Comparison of ENCODE assay signal across 8 cellular contexts in the genomic region with DNA sequence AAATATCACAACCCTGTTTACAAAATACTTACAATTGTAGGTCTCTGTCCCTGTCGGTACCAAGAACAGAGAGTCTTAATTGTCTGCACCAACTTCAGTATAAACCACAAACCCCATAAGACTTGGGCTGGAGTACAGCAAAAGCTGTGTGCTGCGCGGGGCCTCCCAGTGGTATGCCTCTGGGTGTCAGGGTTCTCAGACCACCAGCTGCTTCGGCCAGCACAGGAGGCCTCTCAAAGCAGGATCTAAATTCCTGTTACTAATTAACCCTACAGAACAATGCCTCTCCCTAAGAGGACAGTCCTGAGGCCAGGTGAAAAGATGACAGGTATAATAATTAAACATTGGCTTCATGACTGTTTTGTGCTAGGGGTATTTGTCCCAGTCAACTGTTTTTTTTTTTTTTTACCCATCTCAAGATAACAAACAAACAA. TPM values are rescaled to one million over a fixed set of nuclear protein-coding genes. Genes with fewer than 3 reads are reported as not detected.
DNase-seq lines count a peak whose midpoint lies in the region; ATAC-seq, FAIRE-seq and TF ChIP-seq lines count a peak whose summit lies in the region.

No MANE protein-coding gene starts in this region.

- no peaks in the 10 kb centered on the region for H3K4me1 ChIP-seq in GM12878 (ENCODE audit: control insufficient read depth, insufficient read depth, low read length)
- peaks cover 42% of the 10 kb centered on the region for H3K4me1 ChIP-seq in HepG2 (ENCODE audit: insufficient read depth, low read length)
- H3K4me1 ChIP-seq in upper lobe of right lung, result peaks cover 41% of the 10 kb centered on the region

- ATAC-seq in GM18909 (IDR thresholded peaks at IDR 0.05; ENCODE audit: poor library complexity, unreplicated experiment) (peak; percentile 87), HG03342 (IDR thresholded peaks at IDR 0.05; ENCODE audit: unreplicated experiment) (peak; percentile 62), GM12878 (peak; percentile 86), HepG2 (peak; percentile 100), upper lobe of right lung (no peak), GM21360 (IDR thresholded peaks at IDR 0.05; ENCODE audit: unreplicated experiment) (no peak)

- H3K4me2 ChIP-seq in GM12878 (ENCODE audit: control insufficient read depth, insufficient read depth) (no peak overlapping the region), HepG2 (ENCODE audit: low read depth, low read length) (peak overlapping the region; percentile 72)

- no peak overlapping the region for H3K4me3 ChIP-seq in GM12878
- H3K4me3 ChIP-seq in HepG2 (replicated peaks in 1 of 3; ENCODE audit: insufficient read depth in 1 of 3, low read depth in 2 of 3, low read length in 3 of 3), result peak overlapping the region; percentile 36 to 55 (median 37); a peak in 4 of 6 replicates
- H3K4me3 ChIP-seq in upper lobe of right lung, result no peak overlapping the region

- RAD21 ChIA-PET in GM12878 (lab: Charles Lee; ENCODE audit: unreplicated experiment), result interaction anchor here (0.7 to 2.3 kb wide), 8 partner anchors 8 to 98 kb away, joined by 3 to 13 read pairs (median 3); no protein-coding TSS in a partner anchor

- in situ Hi-C loops in GM12878 (cut with MboI), result no loop called here
- in situ Hi-C loops in HepG2 (cut with HindIII; ENCODE audit: extremely low pct_ligation_motif_present, low pct_unique_long_range_greater_than_20kb), result loop anchor here (5.0 kb wide), 1 partner anchor 102 kb away; no protein-coding TSS in a partner anchor

- no peak for TF ChIP-seq POLR2A in GM12878 (IDR thresholded peaks at IDR 0.05; ENCODE audit: low read depth, low read length)
- peak in 1 of 2 experiments; percentile 31; a peak in 1 of 4 replicates for TF ChIP-seq POLR2A in HepG2 (IDR thresholded peaks at IDR 0.05; ENCODE audit: insufficient read depth in 1 of 2, low read depth in 2 of 2, low read length in 2 of 2)

- H3K27me3 ChIP-seq in GM12878 (replicated peaks in 1 of 2; ENCODE audit: control insufficient read depth in 2 of 2, insufficient read depth in 2 of 2, low read length in 1 of 2) (no peaks in the 10 kb centered on the region), HepG2 (ENCODE audit: control insufficient read depth in 1 of 2, insufficient read depth in 2 of 2, low read length in 2 of 2) (no peaks in the 10 kb centered on the region), upper lobe of right lung (no peaks in the 10 kb centered on the region)

- SMC1A ChIA-PET in GM12878 (lab: Charles Lee; ENCODE audit: uncharacterized antibody, unreplicated experiment), result interaction anchor here (0.5 to 2.5 kb wide), 9 partner anchors 8 to 143 kb away, joined by 3 to 12 read pairs (median 6); no protein-coding TSS in a partner anchor

- H4K20me1 ChIP-seq in GM12878 (ENCODE audit: control insufficient read depth, insufficient read depth), result no peaks in the 10 kb centered on the region
- no peaks in the 10 kb centered on the region for H4K20me1 ChIP-seq in HepG2 (ENCODE audit: insufficient read depth, low read length)

- CTCF ChIA-PET in GM12878 (lab: Yijun Ruan, JAX), result interaction anchor here (0.9 to 1.7 kb wide), 7 partner anchors 8 to 111 kb away, joined by 4 to 6 read pairs (median 4); no protein-coding TSS in a partner anchor
- CTCF ChIA-PET in HepG2 (lab: Yijun Ruan, JAX; ENCODE audit: low intra/inter-chr PET ratio, low total read pairs), result no interaction called here

- FAIRE-seq in GM12878 (lab: Jason Lieb, UNC), result no peak
- peak; percentile 88 for FAIRE-seq in HepG2 (lab: Jason Lieb, UNC)

- no peaks in the 10 kb centered on the region; the same call in 2 of the 3 replicates for H3K9me3 ChIP-seq in GM12878 (replicated peaks; ENCODE audit: control insufficient read depth, insufficient read depth, low read length)
- H3K9me3 ChIP-seq in HepG2 (ENCODE audit: low read length), result no peaks in the 10 kb centered on the region
- no peaks in the 10 kb centered on the region for H3K9me3 ChIP-seq in upper lobe of right lung

- TF ChIP-seq RAD21 in GM12878 (IDR thresholded peaks at IDR 0.05; ENCODE audit: insufficient read depth, low read depth, low read length) (no peak), HepG2 (CRISPR knock-in tag; IDR thresholded peaks at IDR 0.05) (0 out of 2 replicates have a peak, but pooled peaks have one; percentile 15)

- intact Hi-C loops in GM12878 (cut with micrococcal nuclease; ENCODE audit: unreplicated experiment) (loop anchor here (2.0 to 5.0 kb wide), 3 partner anchors 23 to 99 kb away; no protein-coding TSS in a partner anchor), HepG2 (cut with micrococcal nuclease; ENCODE audit: unreplicated experiment) (loop anchor here (1.0 kb wide), 1 partner anchor 17 kb away; no protein-coding TSS in a partner anchor), upper lobe of right lung (cut with DNase I) (no loop called here)

- H3K27ac ChIP-seq in GM12878 (ENCODE audit: control insufficient read depth, insufficient read depth), result no peak overlapping the region
- H3K27ac ChIP-seq in HepG2 (ENCODE audit: extremely low read length, insufficient read depth, low read length), result peak overlapping the region; percentile 37
- H3K27ac ChIP-seq in upper lobe of right lung, result peak overlapping the region; percentile 47

- H3K9ac ChIP-seq in GM12878 (ENCODE audit: control insufficient read depth, insufficient read depth, low read length) (no peak overlapping the region), HepG2 (ENCODE audit: insufficient read depth, low read depth, low read length) (peak overlapping the region; percentile 46)

- H3K79me2 ChIP-seq in GM12878 (ENCODE audit: control insufficient read depth, insufficient read depth, low read length) (no peaks in the 10 kb centered on the region), HepG2 (ENCODE audit: insufficient read depth, low read length) (no peaks in the 10 kb centered on the region)

- DNase-seq in GM12878 (ENCODE audit: low read depth, low spot score), result peak; percentile 27
- DNase-seq in HepG2 (ENCODE audit: low spot score), result peak; percentile 87
- no peak for DNase-seq in upper lobe of right lung
- DNase-seq in NCI-H2107 treated with DMSO at 0.1 percent for 48 hours (lab: John Stamatoyannopoulos, UW; ENCODE audit: unreplicated experiment), result no peak
- DNase-seq in cerebellum (ENCODE audit: low spot score), result no peak

- TF ChIP-seq CTCF in GM12878 (IDR thresholded peaks at IDR 0.05 in 2 of 3, conservative IDR thresholded peaks at IDR 0.05 in 1 of 3; ENCODE audit: control insufficient read depth in 2 of 3, extremely low read depth in 1 of 3, insufficient read depth in 1 of 3, low read depth in 3 of 3, low read length in 3 of 3), result no peak
- TF ChIP-seq CTCF in HepG2 (CRISPR knock-in tag; IDR thresholded peaks at IDR 0.05), result peak; percentile 48
- TF ChIP-seq CTCF in upper lobe of right lung (IDR thresholded peaks at IDR 0.05), result no peak

- POLR2A ChIA-PET in GM12878 (lab: Charles Lee), result interaction anchor here (1.6 kb wide), 1 partner anchor 8 kb away, joined by 11 read pairs; no protein-coding TSS in a partner anchor
- POLR2A ChIA-PET in HepG2 (lab: Yijun Ruan, JAX), result interaction anchor here (0.9 to 1.4 kb wide), 4 partner anchors 14 to 101 kb away, joined by 3 to 8 read pairs (median 4); no protein-coding TSS in a partner anchor

- H3K36me3 ChIP-seq in GM12878 (ENCODE audit: control insufficient read depth in 2 of 2, insufficient read depth in 2 of 2, low read length in 1 of 2) (no peaks in the 10 kb centered on the region), HepG2 (replicated peaks in 1 of 2; ENCODE audit: control insufficient read depth in 1 of 2, insufficient read depth in 2 of 2, low read length in 2 of 2) (no peaks in the 10 kb centered on the region), upper lobe of right lung (no peaks in the 10 kb centered on the region)

- BruUV-seq in GM12878 (replicated peaks; lab: Mats Ljungman, UMichigan), result no TSS peak
- BruUV-seq in HepG2 (replicated peaks; lab: Mats Ljungman, UMichigan), result no TSS peak

- 1% methylated on average over 4 of the region's 4 CpGs for WGBS in GM12878 (ENCODE audit: insufficient coverage, insufficient replicate concordance, low lambda C conversion rate, missing lambda C conversion rate)
- WGBS in HepG2 (ENCODE audit: low lambda C conversion rate), result 0% methylated on average over 4 of the region's 4 CpGs

- no peak overlapping the region for H2AFZ ChIP-seq in GM12878 (ENCODE audit: control insufficient read depth, low read depth, low read length)
- H2AFZ ChIP-seq in HepG2 (ENCODE audit: low read length), result no peak overlapping the region

- TF ChIP-seq EP300 in GM12878 (IDR thresholded peaks at IDR 0.05; ENCODE audit: borderline replicate concordance in 1 of 2, control insufficient read depth in 1 of 2, low read depth in 2 of 2, low read length in 2 of 2), result no peak
- peak in 1 of 2 experiments; percentile 58; a peak in 2 of 4 replicates for TF ChIP-seq EP300 in HepG2 (IDR thresholded peaks at IDR 0.05; ENCODE audit: low read depth in 2 of 2, low read length in 2 of 2)
- no peak for TF ChIP-seq EP300 in HepG2 (CRISPR knock-in tag; IDR thresholded peaks at IDR 0.05; ENCODE audit: borderline replicate concordance)

RNA-seq across cellular contexts. Expression of a gene that starts 1.0 kb away (rescaled TPM):
- 16.7 and 47.2 TPM in 2 replicates for total RNA-seq in GM12878 (2013; cell fraction: nucleolus; rRNA removed)
- total RNA-seq in GM12878 (2014; rRNA removed), result 0.65 and 0.68 TPM in 2 replicates
- total RNA-seq in GM12878 (2014; rRNA removed; fragmentation: Illumina TruSeq; extraction: Trizol), result 0.64 and 1.8 TPM in 2 replicates
- total RNA-seq in GM12878 (2021), result 1.5 and 1.9 TPM in 2 replicates
- 0.17 TPM for polyA plus RNA-seq in GM12878 (2011; ENCODE audit: low read depth)
- 0.33 and 0.43 TPM in 2 replicates for polyA plus RNA-seq in GM12878 (2011; rRNA removed)
- 0.35 and 0.39 TPM in 2 replicates for polyA plus RNA-seq in GM12878 (2011; cell fraction: cytosol; rRNA removed)
- 0.99 and 2.1 TPM in 2 replicates for polyA plus RNA-seq in GM12878 (2011; cell fraction: nucleus; rRNA removed)
- 0.12 and 0.28 TPM in 2 replicates for polyA plus RNA-seq in GM12878 (2012)
- polyA plus RNA-seq in GM12878 (2014; fragmentation: Illumina TruSeq; extraction: Trizol), result 0.48 and 1.2 TPM in 2 replicates
- under 1 TPM; 0.22 to 0.71 TPM for polyA plus RNA-seq in GM12878 (2014; fragmentation: Nextera tagmentation; extraction: Ambion mirVana)
- polyA plus RNA-seq in GM12878 (2014; rRNA removed), result 0.66 and 1.0 TPM in 2 replicates
- 1 to 10 TPM in 1 of 2 experiments, under 1 TPM in 1; 0.68 to 1.4 TPM for polyA plus RNA-seq in GM12878 (2016; fragmentation: Nextera tagmentation; extraction: Ambion mirVana)
- polyA minus RNA-seq in GM12878 (2011; rRNA and poly(A)+ RNA removed), result 0.37 and 1.3 TPM in 2 replicates
- 0.53 and 0.62 TPM in 2 replicates for polyA minus RNA-seq in GM12878 (2011; cell fraction: cytosol; rRNA and poly(A)+ RNA removed)
- polyA minus RNA-seq in GM12878 (2011; cell fraction: nucleus; rRNA and poly(A)+ RNA removed), result 0.36 and 0.77 TPM in 2 replicates
- total RNA-seq in HepG2 (2016; rRNA removed; fragmentation: Illumina TruSeq; extraction: Trizol), result 4.8 and 12.1 TPM in 2 replicates
- total RNA-seq in HepG2 (2016; cell fraction: cytosol; rRNA removed; fragmentation: Illumina TruSeq; extraction: Trizol; ENCODE audit: low read depth), result 0.97 and 1.0 TPM in 2 replicates
- total RNA-seq in HepG2 (2016; cell fraction: insoluble cytoplasmic fraction; rRNA removed; fragmentation: Illumina TruSeq; extraction: Trizol), result 3.3 and 10.0 TPM in 2 replicates
- total RNA-seq in HepG2 (2016; cell fraction: membrane; rRNA removed; fragmentation: Illumina TruSeq; extraction: Trizol), result 1.7 and 3.2 TPM in 2 replicates
- 20.3 and 24.1 TPM in 2 replicates for total RNA-seq in HepG2 (2016; cell fraction: nucleus; rRNA removed; fragmentation: Illumina TruSeq; extraction: Trizol)
- 3.8 and 3.9 TPM in 2 replicates for polyA plus RNA-seq in HepG2 (2011; rRNA removed)
- polyA plus RNA-seq in HepG2 (2011; cell fraction: cytosol; rRNA removed), result 2.1 and 2.3 TPM in 2 replicates
- polyA plus RNA-seq in HepG2 (2011; cell fraction: nucleus; rRNA removed), result 14.8 and 16.4 TPM in 2 replicates
- 4.0 and 4.8 TPM in 2 replicates for polyA plus RNA-seq in HepG2 (2012)
- 0.19 and 0.84 TPM in 2 replicates for polyA plus RNA-seq in HepG2 (2016; cell fraction: cytosol; fragmentation: Illumina TruSeq; extraction: Trizol; ENCODE audit: low read depth)
- 2.5 and 3.2 TPM in 2 replicates for polyA plus RNA-seq in HepG2 (2016; cell fraction: insoluble cytoplasmic fraction; fragmentation: Illumina TruSeq; extraction: Trizol; ENCODE audit: low read depth)
- polyA plus RNA-seq in HepG2 (2016; cell fraction: membrane; fragmentation: Illumina TruSeq; extraction: Trizol; ENCODE audit: low read depth), result 0.45 and 0.66 TPM in 2 replicates
- polyA plus RNA-seq in HepG2 (2016; cell fraction: nucleus; fragmentation: Illumina TruSeq; extraction: Trizol; ENCODE audit: insufficient read depth, low read depth), result 13.7 TPM in 2 replicates
- polyA minus RNA-seq in HepG2 (2011; rRNA and poly(A)+ RNA removed; ENCODE audit: low replicate concordance), result 7.7 and 11.4 TPM in 2 replicates
- polyA minus RNA-seq in HepG2 (2011; cell fraction: cytosol; rRNA and poly(A)+ RNA removed), result 4.8 and 7.2 TPM in 2 replicates
- polyA minus RNA-seq in HepG2 (2011; cell fraction: nucleus; rRNA and poly(A)+ RNA removed), result 30.3 and 30.4 TPM in 2 replicates
- 106 TPM for total RNA-seq in upper lobe of right lung
- 46.3 TPM for total RNA-seq in cerebellum

Comparison
In these comparisons a context has a peak if more than half of its experiments do, and no peak if none do; other contexts are left out.
1. ATAC-seq: peak in GM18909 (single experiment), HG03342 (single experiment), GM12878 (single experiment) and HepG2 (single experiment); none in upper lobe of right lung (single experiment) and GM21360 (single experiment).
2. DNase-seq: peak in GM12878 (single experiment) and HepG2 (single experiment); none in upper lobe of right lung (single experiment), NCI-H2107 treated with DMSO at 0.1 percent for 48 hours (single experiment) and cerebellum (single experiment).
3. H3K4me3 ChIP-seq: peak in HepG2 (3 of 3); none in GM12878 (single experiment) and upper lobe of right lung (single experiment).